ENCODE assay signal across 3 cellular contexts in genomic region chr17:2958706-2959222, GRCh38.
TF ChIP-seq lines count a peak whose summit lies in the region.

No MANE protein-coding gene starts in this region.

TF ChIP-seq in SK-N-SH, 30 proteins besides CTCF, POLR2A, EP300 and RAD21 (continued from another document):
- TF ChIP-seq USF2 (IDR thresholded peaks at IDR 0.05; ENCODE audit: borderline replicate concordance, low read depth, low read length) (no peak), FOSL2 (IDR thresholded peaks at IDR 0.05; ENCODE audit: borderline replicate concordance, low read depth) (no peak), TAF1 (IDR thresholded peaks at IDR 0.05; ENCODE audit: borderline replicate concordance, low read depth, low read length) (no peak), SMC3 (IDR thresholded peaks at IDR 0.05; ENCODE audit: low read depth, low read length) (no peak), POLR2AphosphoS5 (IDR thresholded peaks at IDR 0.05; ENCODE audit: low read depth, low read length) (no peak), GATA2 (CRISPR knock-in tag; IDR thresholded peaks at IDR 0.05) (no peak), EZH2phosphoT487 (IDR thresholded peaks at IDR 0.05; ENCODE audit: borderline replicate concordance, low read depth) (no peak), RFX5 (IDR thresholded peaks at IDR 0.05; ENCODE audit: low read length) (no peak)
- TF ChIP-seq, protein P1, sequence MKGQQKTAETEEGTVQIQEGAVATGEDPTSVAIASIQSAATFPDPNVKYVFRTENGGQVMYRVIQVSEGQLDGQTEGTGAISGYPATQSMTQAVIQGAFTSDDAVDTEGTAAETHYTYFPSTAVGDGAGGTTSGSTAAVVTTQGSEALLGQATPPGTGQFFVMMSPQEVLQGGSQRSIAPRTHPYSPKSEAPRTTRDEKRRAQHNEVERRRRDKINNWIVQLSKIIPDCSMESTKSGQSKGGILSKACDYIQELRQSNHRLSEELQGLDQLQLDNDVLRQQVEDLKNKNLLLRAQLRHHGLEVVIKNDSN (IDR thresholded peaks at IDR 0.05; ENCODE audit: borderline replicate concordance, low read depth) = no peak
- TF ChIP-seq, protein P2, sequence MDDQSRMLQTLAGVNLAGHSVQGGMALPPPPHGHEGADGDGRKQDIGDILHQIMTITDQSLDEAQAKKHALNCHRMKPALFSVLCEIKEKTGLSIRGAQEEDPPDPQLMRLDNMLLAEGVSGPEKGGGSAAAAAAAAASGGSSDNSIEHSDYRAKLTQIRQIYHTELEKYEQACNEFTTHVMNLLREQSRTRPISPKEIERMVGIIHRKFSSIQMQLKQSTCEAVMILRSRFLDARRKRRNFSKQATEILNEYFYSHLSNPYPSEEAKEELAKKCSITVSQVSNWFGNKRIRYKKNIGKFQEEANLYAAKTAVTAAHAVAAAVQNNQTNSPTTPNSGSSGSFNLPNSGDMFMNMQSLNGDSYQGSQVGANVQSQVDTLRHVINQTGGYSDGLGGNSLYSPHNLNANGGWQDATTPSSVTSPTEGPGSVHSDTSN (IDR thresholded peaks at IDR 0.05) = no peak

TF ChIP-seq in SK-N-SH treated with all-trans-retinoic acid at 6 μM for 48 hours, 23 proteins besides CTCF, POLR2A, EP300 and RAD21 (continued from another document):
- TF ChIP-seq CSRNP3 (CRISPR knock-in tag; IDR thresholded peaks at IDR 0.05) = no peak
- TF ChIP-seq BACH2 (CRISPR knock-in tag; IDR thresholded peaks at IDR 0.05; ENCODE audit: borderline replicate concordance) = no peak
- TF ChIP-seq ESRRG (CRISPR knock-in tag; IDR thresholded peaks at IDR 0.05) = no peak
- no peak for TF ChIP-seq RARB (CRISPR knock-in tag; IDR thresholded peaks at IDR 0.05)
- no peak for TF ChIP-seq GLIS3 (CRISPR knock-in tag; IDR thresholded peaks at IDR 0.05)
- no peak for TF ChIP-seq TOX (CRISPR knock-in tag; IDR thresholded peaks at IDR 0.05; ENCODE audit: borderline replicate concordance)
- no peak for TF ChIP-seq PATZ1 (CRISPR knock-in tag; IDR thresholded peaks at IDR 0.05; ENCODE audit: borderline replicate concordance)
- TF ChIP-seq TCF4 (CRISPR knock-in tag; IDR thresholded peaks at IDR 0.05; ENCODE audit: borderline replicate concordance) = no peak
- no peak for TF ChIP-seq ZFP30 (CRISPR knock-in tag; IDR thresholded peaks at IDR 0.05)
- no peak for TF ChIP-seq ZNF8 (CRISPR knock-in tag; IDR thresholded peaks at IDR 0.05)
- no peak for TF ChIP-seq PPARA (CRISPR knock-in tag; IDR thresholded peaks at IDR 0.05; ENCODE audit: borderline replicate concordance)

TF ChIP-seq in IMR-90, 13 proteins besides CTCF, POLR2A, EP300 and RAD21 (continued from another document):
- TF ChIP-seq, protein P3, sequence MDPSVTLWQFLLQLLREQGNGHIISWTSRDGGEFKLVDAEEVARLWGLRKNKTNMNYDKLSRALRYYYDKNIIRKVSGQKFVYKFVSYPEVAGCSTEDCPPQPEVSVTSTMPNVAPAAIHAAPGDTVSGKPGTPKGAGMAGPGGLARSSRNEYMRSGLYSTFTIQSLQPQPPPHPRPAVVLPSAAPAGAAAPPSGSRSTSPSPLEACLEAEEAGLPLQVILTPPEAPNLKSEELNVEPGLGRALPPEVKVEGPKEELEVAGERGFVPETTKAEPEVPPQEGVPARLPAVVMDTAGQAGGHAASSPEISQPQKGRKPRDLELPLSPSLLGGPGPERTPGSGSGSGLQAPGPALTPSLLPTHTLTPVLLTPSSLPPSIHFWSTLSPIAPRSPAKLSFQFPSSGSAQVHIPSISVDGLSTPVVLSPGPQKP (IDR thresholded peaks at IDR 0.05; ENCODE audit: borderline replicate concordance, low read depth, low read length) = no peak
- no peak for TF ChIP-seq CEBPB (IDR thresholded peaks at IDR 0.05; ENCODE audit: low read depth, low read length)
- TF ChIP-seq MXI1 (IDR thresholded peaks at IDR 0.05; ENCODE audit: borderline replicate concordance, low read depth, low read length) = no peak
- no peak for TF ChIP-seq CHD1 (IDR thresholded peaks at IDR 0.05; ENCODE audit: low read depth, low read length)
- no peak for TF ChIP-seq MAZ (IDR thresholded peaks at IDR 0.05; ENCODE audit: borderline replicate concordance, low read depth, low read length)
- TF ChIP-seq FOS (IDR thresholded peaks at IDR 0.05; ENCODE audit: low read depth, low read length) = no peak
- no peak for TF ChIP-seq SMC3 (IDR thresholded peaks at IDR 0.05; ENCODE audit: low read depth, low read length)
